Comparison of ENCODE assay signal across 19 cellular contexts in genomic region chr12:3757261-3757660, GRCh38. TPM values are rescaled to one million over a fixed set of nuclear protein-coding genes. Genes with fewer than 3 reads are reported as not detected.
DNase-seq lines count a peak whose midpoint lies in the region; ATAC-seq, FAIRE-seq and TF ChIP-seq lines count a peak whose summit lies in the region.
"Had no signal": no experiment of that assay in that cellular context is flagged by ENCODE, and none has a peak within 500 bp of the region (broad histone marks: within the 10 kb centered on the region; RNA-seq: fewer than 3 reads in every experiment).

No MANE protein-coding gene starts in this region.

- peaks cover 5 to 24% (median 22%) of the 10 kb centered on the region in 3 donors for H3K4me1 ChIP-seq in pancreas

- no peak for TF ChIP-seq CTCF in pancreas (IDR thresholded peaks at IDR 0.05)

- ATAC-seq in pancreas = peak; percentile 89 to 91 (median 90)
- ATAC-seq in HG02970 (IDR thresholded peaks at IDR 0.05; ENCODE audit: low FRiP score, unreplicated experiment) = no peak

- no peak for FAIRE-seq in pancreas (lab: Jason Lieb, UNC)
- FAIRE-seq: GM12891 had no signal

- H3K4me3 ChIP-seq in pancreas = no peak overlapping the region
- H3K4me3 ChIP-seq: coronary artery, heart left ventricle had no signal

- no peaks in the 10 kb centered on the region for H3K27me3 ChIP-seq in pancreas
- H3K27me3 ChIP-seq: heart left ventricle had no signal

- DNase-seq in NCI-H2029 (lab: John Stamatoyannopoulos, UW) (peak; percentile 11), NCI-H2029 treated with DMSO at 0.1 percent for 48 hours (lab: John Stamatoyannopoulos, UW) (no peak), NCI-H146 (lab: John Stamatoyannopoulos, UW) (peak; percentile 69), ecto neural progenitor cell (ENCODE audit: low spot score) (peak; percentile 33), pancreas (peak; percentile 66 to 90 (median 84)), SKM-1 treated with dmso at 0.1 percent for 144 hours (lab: John Stamatoyannopoulos, UW; ENCODE audit: unreplicated experiment) (no peak), head of caudate nucleus (no peak)
- DNase-seq: 8988T; activated B cell treated with CpG ODN at 0.5 μM for 24 hours; activated CD4-positive, alpha-beta memory T cell treated with anti-CD3 and anti-CD28 coated beads, Interleukin-2, amount 10 ng/mL, durations not matched to agents 7 days and 5 days; activated gamma-delta T cell treated with Interleukin-2 at 50 U/mL for 16 hours; heart left ventricle; NCI-H1105; NCI-H524 treated with DMSO at 0.1 percent for 48 hours; stimulated activated CD4-positive, alpha-beta T cell treated with anti-CD3 and anti-CD28 coated beads, Interleukin-4, amount 100 ng/mL, for 24 hours; T1000 had no signal

- no peaks in the 10 kb centered on the region for H3K36me3 ChIP-seq in pancreas
- H3K36me3 ChIP-seq: heart left ventricle had no signal

- intact Hi-C loops in pancreas (cut with DNase I) = no loop called here
- intact Hi-C loops in head of caudate nucleus (cut with DNase I) = no loop called here

- H3K9me3 ChIP-seq in pancreas = no peaks in the 10 kb centered on the region
- H3K9me3 ChIP-seq: heart left ventricle had no signal

- WGBS in pancreas, 2 donors = 11 to 16% methylated on average over 2 of the region's 2 CpGs

- H3K27ac ChIP-seq in pancreas = peak overlapping the region; percentile 37 to 84 (median 69)
- H3K27ac ChIP-seq: coronary artery, heart left ventricle had no signal

RNA-seq across cellular contexts. Expression of gene CRACR2A, which starts 4.4 kb away (rescaled TPM):
- total RNA-seq in pancreas = 10 to 100 TPM in 1 of 6 donors, 1 to 10 TPM in 5; 4.9 to 10.3 (median 8.6) TPM
- polyA plus RNA-seq in pancreas = 1 to 10 TPM; 1.5 to 4.2 TPM

Comparison
In these comparisons a context has a peak if more than half of its experiments do, and no peak if none do; other contexts are left out.
1. DNase-seq: peak in NCI-H2029 (single experiment), NCI-H146 (single experiment), ecto neural progenitor cell (single experiment) and pancreas (6 of 6); none in NCI-H2029 treated with DMSO at 0.1 percent for 48 hours (single experiment), SKM-1 treated with dmso at 0.1 percent for 144 hours (single experiment) and head of caudate nucleus (0 of 42).